Comparison of ENCODE assay signal across 8 cellular contexts in the genomic region with DNA sequence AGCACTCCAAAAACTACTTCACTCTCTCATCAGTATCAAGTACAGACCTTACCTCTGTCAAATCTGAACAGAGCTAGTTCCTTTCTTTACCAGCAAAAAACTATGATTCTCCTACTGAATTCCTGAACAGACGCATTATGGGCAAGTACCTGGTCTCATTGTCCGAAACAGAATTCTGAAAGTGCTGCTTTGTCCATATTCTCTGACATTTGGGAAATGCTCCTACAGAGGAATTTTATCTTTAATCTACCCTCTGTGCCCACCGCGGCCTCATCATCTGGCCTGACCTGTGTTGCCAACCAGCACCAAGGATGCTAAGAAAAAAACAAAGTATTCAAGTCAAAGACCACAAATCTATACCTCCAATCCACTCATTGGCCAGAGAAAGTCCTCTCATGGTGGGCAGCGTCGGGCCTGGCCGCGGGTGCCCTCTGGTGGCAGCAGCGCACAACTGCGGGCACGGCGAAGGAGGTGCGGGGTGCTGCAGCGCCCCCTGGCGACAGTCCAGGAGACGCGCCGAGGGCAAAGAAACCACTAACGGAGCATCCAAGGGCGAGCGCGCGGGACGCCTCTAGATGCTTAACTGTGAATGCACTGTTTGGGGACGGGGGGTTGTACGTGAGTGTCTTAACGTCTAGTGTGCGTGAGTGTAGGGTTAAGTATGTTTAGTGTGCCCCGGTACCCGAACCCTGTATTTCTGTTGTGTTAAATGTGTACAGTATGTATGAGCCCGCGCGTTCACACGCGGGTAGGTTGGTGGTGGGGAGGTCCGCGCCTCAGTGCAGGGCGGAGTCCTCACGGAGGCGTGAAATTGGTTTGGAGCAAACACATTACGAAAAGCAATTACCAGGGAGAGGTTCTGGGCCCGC. TPM values are rescaled to one million over a fixed set of nuclear protein-coding genes. Genes with fewer than 3 reads are reported as not detected.
DNase-seq lines count a peak whose midpoint lies in the region; ATAC-seq and TF ChIP-seq lines count a peak whose summit lies in the region.

No MANE protein-coding gene starts in this region.

- peaks cover 13% of the 10 kb centered on the region; the same call in 1 of the 2 replicates for H3F3A ChIP-seq in GM23338 (replicated peaks; ENCODE audit: low read depth)

- H3K4me3 ChIP-seq in GM23338 = no peak overlapping the region
- no peak overlapping the region for H3K4me3 ChIP-seq in ascending aorta
- H3K4me3 ChIP-seq in hepatocyte = no peak overlapping the region

- peaks cover 26% of the 10 kb centered on the region for H3K9me3 Mint-ChIP-seq in GM23338

- no peaks in the 10 kb centered on the region for H3K9me3 ChIP-seq in ascending aorta
- H3K9me3 ChIP-seq in hepatocyte (ENCODE audit: low read depth) = no peaks in the 10 kb centered on the region

- TF ChIP-seq CTCF in GM23338 (conservative IDR thresholded peaks at IDR 0.05; ENCODE audit: low read depth in 2 of 2) (peak; percentile 100), ascending aorta (IDR thresholded peaks at IDR 0.05) (peak; percentile 99 to 100 (median 100)), hepatocyte (IDR thresholded peaks at IDR 0.05; ENCODE audit: poor library complexity) (peak; percentile 100)

- H3K4me1 ChIP-seq in GM23338 (ENCODE audit: insufficient read depth) (peaks cover 5% of the 10 kb centered on the region; the same call in 1 of the 2 replicates), ascending aorta (peaks cover 0 to 4% of the 10 kb centered on the region in 2 donors), hepatocyte (ENCODE audit: insufficient read depth) (peaks cover 4% of the 10 kb centered on the region)

- no peak overlapping the region for H2AFZ ChIP-seq in GM23338
- no peak overlapping the region for H2AFZ ChIP-seq in hepatocyte

- H3K27me3 ChIP-seq in GM23338 (ENCODE audit: insufficient read depth) (peaks cover 86% of the 10 kb centered on the region), ascending aorta (peaks cover 11% of the 10 kb centered on the region), hepatocyte (peaks cover 52% of the 10 kb centered on the region)

- H3K4me1 Mint-ChIP-seq in GM23338 = peaks cover 21% of the 10 kb centered on the region

- H3K4me3 Mint-ChIP-seq in GM23338 = no peak overlapping the region

- in situ Hi-C loops in G401 (cut with HindIII; ENCODE audit: low sequenced_read_pairs) = no loop called here

- H3K79me2 ChIP-seq in GM23338 (replicated peaks; ENCODE audit: insufficient read depth) = no peaks in the 10 kb centered on the region
- no peaks in the 10 kb centered on the region for H3K79me2 ChIP-seq in hepatocyte

- WGBS in hepatocyte (ENCODE audit: low lambda C conversion rate, missing lambda C conversion rate) = 34% methylated on average over 42 of the region's 42 CpGs

- ATAC-seq in GM23338 = peak; percentile 36
- ATAC-seq in HG03565 (IDR thresholded peaks at IDR 0.05; ENCODE audit: unreplicated experiment) = no peak

- H3K27ac ChIP-seq in GM23338 (ENCODE audit: low read depth) (no peak overlapping the region), ascending aorta (no peak overlapping the region), hepatocyte (no peak overlapping the region)

- peaks cover 67% of the 10 kb centered on the region for H3K27me3 Mint-ChIP-seq in GM23338 (ENCODE audit: insufficient read depth, low read depth, poor library complexity)

- H3K36me3 Mint-ChIP-seq in GM23338 (ENCODE audit: low read depth) = peaks cover 13% of the 10 kb centered on the region; the same call in 2 of the 3 replicates

- no peak overlapping the region for H3K27ac Mint-ChIP-seq in GM23338

- H3K9me2 ChIP-seq in GM23338 (ENCODE audit: insufficient read depth) (0 out of 2 replicates have a peak, but pooled peaks cover 5% of the 10 kb centered on the region), hepatocyte (replicated peaks; ENCODE audit: insufficient read depth) (no peaks in the 10 kb centered on the region)

- intact Hi-C loops in ascending aorta (cut with DNase I) = loop anchor here (1.0 to 10.0 kb wide), 3 partner anchors 48 to 268 kb away; no protein-coding TSS in a partner anchor

- H4K20me1 ChIP-seq in GM23338 (replicated peaks; ENCODE audit: insufficient read depth) (peaks cover 6% of the 10 kb centered on the region; the same call in 1 of the 2 replicates), hepatocyte (ENCODE audit: insufficient read depth, poor library complexity, severe bottlenecking) (no peaks in the 10 kb centered on the region)

- H3K4me2 ChIP-seq in GM23338 (0 out of 2 replicates have a peak overlapping the region, but pooled peaks have one; percentile 51), hepatocyte (no peak overlapping the region)

- H3K36me3 ChIP-seq in GM23338 (ENCODE audit: insufficient read depth) = no peaks in the 10 kb centered on the region
- no peaks in the 10 kb centered on the region for H3K36me3 ChIP-seq in ascending aorta
- H3K36me3 ChIP-seq in hepatocyte (replicated peaks; ENCODE audit: insufficient read depth, low read depth) = no peaks in the 10 kb centered on the region

- DNase-seq in G401 (ENCODE audit: low spot score) = peak; percentile 76
- peak; percentile 85 for DNase-seq in GM23338 (ENCODE audit: low spot score)
- peak; percentile 69 for DNase-seq in NCI-H1048 (lab: John Stamatoyannopoulos, UW)
- DNase-seq in T-helper 9 cell = peak; percentile 80
- peak in 1 of 2 donors; percentile 86 for DNase-seq in ascending aorta (ENCODE audit: low spot score in 2 of 2)
- DNase-seq in hepatocyte (ENCODE audit: low spot score) = peak; percentile 84
- DNase-seq in smooth muscle cell of the brain vasculature (ENCODE audit: low read depth, low spot score) = peak; percentile 13

TF ChIP-seq in GM23338, 12 proteins besides CTCF, POLR2A, EP300 and RAD21:
- peak; percentile 78 for TF ChIP-seq CREB1 (CRISPR knock-in tag; IDR thresholded peaks at IDR 0.05; ENCODE audit: low read depth)
- peak; percentile 12 for TF ChIP-seq EZH2 (IDR thresholded peaks at IDR 0.05; ENCODE audit: low read depth, unreplicated experiment)
- TF ChIP-seq NANOG (IDR thresholded peaks at IDR 0.05; ENCODE audit: borderline replicate concordance) = no peak
- TF ChIP-seq, protein P1, sequence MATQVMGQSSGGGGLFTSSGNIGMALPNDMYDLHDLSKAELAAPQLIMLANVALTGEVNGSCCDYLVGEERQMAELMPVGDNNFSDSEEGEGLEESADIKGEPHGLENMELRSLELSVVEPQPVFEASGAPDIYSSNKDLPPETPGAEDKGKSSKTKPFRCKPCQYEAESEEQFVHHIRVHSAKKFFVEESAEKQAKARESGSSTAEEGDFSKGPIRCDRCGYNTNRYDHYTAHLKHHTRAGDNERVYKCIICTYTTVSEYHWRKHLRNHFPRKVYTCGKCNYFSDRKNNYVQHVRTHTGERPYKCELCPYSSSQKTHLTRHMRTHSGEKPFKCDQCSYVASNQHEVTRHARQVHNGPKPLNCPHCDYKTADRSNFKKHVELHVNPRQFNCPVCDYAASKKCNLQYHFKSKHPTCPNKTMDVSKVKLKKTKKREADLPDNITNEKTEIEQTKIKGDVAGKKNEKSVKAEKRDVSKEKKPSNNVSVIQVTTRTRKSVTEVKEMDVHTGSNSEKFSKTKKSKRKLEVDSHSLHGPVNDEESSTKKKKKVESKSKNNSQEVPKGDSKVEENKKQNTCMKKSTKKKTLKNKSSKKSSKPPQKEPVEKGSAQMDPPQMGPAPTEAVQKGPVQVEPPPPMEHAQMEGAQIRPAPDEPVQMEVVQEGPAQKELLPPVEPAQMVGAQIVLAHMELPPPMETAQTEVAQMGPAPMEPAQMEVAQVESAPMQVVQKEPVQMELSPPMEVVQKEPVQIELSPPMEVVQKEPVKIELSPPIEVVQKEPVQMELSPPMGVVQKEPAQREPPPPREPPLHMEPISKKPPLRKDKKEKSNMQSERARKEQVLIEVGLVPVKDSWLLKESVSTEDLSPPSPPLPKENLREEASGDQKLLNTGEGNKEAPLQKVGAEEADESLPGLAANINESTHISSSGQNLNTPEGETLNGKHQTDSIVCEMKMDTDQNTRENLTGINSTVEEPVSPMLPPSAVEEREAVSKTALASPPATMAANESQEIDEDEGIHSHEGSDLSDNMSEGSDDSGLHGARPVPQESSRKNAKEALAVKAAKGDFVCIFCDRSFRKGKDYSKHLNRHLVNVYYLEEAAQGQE (IDR thresholded peaks at IDR 0.05; ENCODE audit: unreplicated experiment) = no peak

RNA-seq across cellular contexts. Expression of a gene that starts 5.0 kb away (rescaled TPM):
- 0.37 TPM in 1 of 2 replicates, not detected in the other for total RNA-seq in G401 (2014; rRNA removed; shearing (Covaris generic))
- 0.24 and 1.8 TPM in 2 replicates for total RNA-seq in GM23338 (2014; rRNA removed; shearing (Covaris generic))
- not detected in 2 replicates for polyA plus RNA-seq in GM23338 (2016; fragmentation: Nextera tagmentation; extraction: Ambion mirVana)
- total RNA-seq in ascending aorta = not detected
- total RNA-seq in hepatocyte = not detected in 2 replicates
- not detected in 2 replicates for polyA plus RNA-seq in hepatocyte

RNA-seq across cellular contexts. Expression of a gene that starts 14.5 kb away (rescaled TPM):
- total RNA-seq in G401 (2014; rRNA removed; shearing (Covaris generic)) = not detected in 2 replicates
- not detected in 2 replicates for total RNA-seq in GM23338 (2014; rRNA removed; shearing (Covaris generic))
- polyA plus RNA-seq in GM23338 (2016; fragmentation: Nextera tagmentation; extraction: Ambion mirVana) (not detected in 2 replicates), hepatocyte (not detected in 2 replicates)
- total RNA-seq in ascending aorta (not detected), hepatocyte (not detected in 2 replicates)

RNA-seq across cellular contexts. Expression of a gene that starts 37.8 kb away (rescaled TPM):
- total RNA-seq in G401 (2014; rRNA removed; shearing (Covaris generic)) = not detected in 2 replicates
- not detected in 2 replicates for total RNA-seq in GM23338 (2014; rRNA removed; shearing (Covaris generic))
- not detected in 2 replicates for polyA plus RNA-seq in GM23338 (2016; fragmentation: Nextera tagmentation; extraction: Ambion mirVana)
- not detected for total RNA-seq in ascending aorta
- not detected in 2 replicates for total RNA-seq in hepatocyte
- not detected in 2 replicates for polyA plus RNA-seq in hepatocyte

RNA-seq across cellular contexts. Expression of a gene that starts 54.5 kb away (rescaled TPM):
- 63.0 and 99.0 TPM in 2 replicates for total RNA-seq in G401 (2014; rRNA removed; shearing (Covaris generic))
- total RNA-seq in GM23338 (2014; rRNA removed; shearing (Covaris generic)) = 47.9 and 58.7 TPM in 2 replicates
- polyA plus RNA-seq in GM23338 (2016; fragmentation: Nextera tagmentation; extraction: Ambion mirVana) (17.8 and 18.7 TPM in 2 replicates), hepatocyte (25.6 and 32.9 TPM in 2 replicates)
- total RNA-seq in ascending aorta (85.3 TPM), hepatocyte (35.3 and 35.8 TPM in 2 replicates)

RNA-seq across cellular contexts. Expression of a gene that starts 59.8 kb away (rescaled TPM):
- 22.3 and 31.1 TPM in 2 replicates for total RNA-seq in G401 (2014; rRNA removed; shearing (Covaris generic))
- total RNA-seq in GM23338 (2014; rRNA removed; shearing (Covaris generic)) = 24.9 and 26.1 TPM in 2 replicates
- polyA plus RNA-seq in GM23338 (2016; fragmentation: Nextera tagmentation; extraction: Ambion mirVana) (4.8 and 5.4 TPM in 2 replicates), hepatocyte (68.2 and 70.0 TPM in 2 replicates)
- total RNA-seq in ascending aorta (40.3 TPM), hepatocyte (36.9 and 51.0 TPM in 2 replicates)
